9 cellular contexts compared by ENCODE assay signal in genomic region chr20:58131111-58131510, GRCh38.
A peak's percentile ranks its signal among the peaks of the same experiment; 100 is the strongest.
DNase-seq lines count a peak whose midpoint lies in the region; ATAC-seq and TF ChIP-seq lines count a peak whose summit lies in the region.
"Had no signal": no experiment of that assay in that cellular context is flagged by ENCODE, and none has a peak within 500 bp of the region (broad histone marks: within the 10 kb centered on the region; RNA-seq: fewer than 3 reads in every experiment).

No MANE protein-coding gene starts in this region.

- no peak for TF ChIP-seq POLR2A in sigmoid colon (IDR thresholded peaks at IDR 0.05)

- H3K4me1 ChIP-seq in SJCRH30 (peaks cover 41% of the 10 kb centered on the region), sigmoid colon (peaks cover 0 to 17% (median 8%) of the 10 kb centered on the region in 4 donors)

- no peaks in the 10 kb centered on the region for H3K27me3 ChIP-seq in SJCRH30
- peaks cover 0 to 19% (median 6%) of the 10 kb centered on the region in 3 donors for H3K27me3 ChIP-seq in sigmoid colon

- TF ChIP-seq EP300 in sigmoid colon (IDR thresholded peaks at IDR 0.05) = no peak

- H3K4me3 ChIP-seq in SJCRH30 (peak overlapping the region; percentile 45), sigmoid colon (no peak overlapping the region)

- 25 to 61% methylated on average over 7 of the region's 7 CpGs for WGBS in sigmoid colon, 2 donors

- DNase-seq in G401 (ENCODE audit: low spot score) (peak; percentile 11), SJCRH30 (peak; percentile 93 to 97), foreskin melanocyte (peak; percentile 85), sigmoid colon (peak; percentile 54), inferior parietal cortex (ENCODE audit: extremely low spot score) (no peak), NCI-H510A (lab: John Stamatoyannopoulos, UW) (no peak)
- DNase-seq in activated naive CD4-positive, alpha-beta T cell treated with Interleukin-2 at 50 U/mL for 16 hours = no peak
- DNase-seq: effector CD8-positive, alpha-beta T cell had no signal

- H3K9me3 ChIP-seq in SJCRH30 (replicated peaks) (peaks cover 4% of the 10 kb centered on the region), sigmoid colon (no peaks in the 10 kb centered on the region)

- H3K27ac ChIP-seq in SJCRH30 (peak overlapping the region; percentile 81), sigmoid colon (peak overlapping the region; percentile 32 to 58 (median 46))

- intact Hi-C loops in sigmoid colon (cut with DNase I) = no loop called here

- no peak for ATAC-seq in GM21619 (IDR thresholded peaks at IDR 0.05; ENCODE audit: unreplicated experiment)

- TF ChIP-seq CTCF in sigmoid colon (IDR thresholded peaks at IDR 0.05) = no peak

- in situ Hi-C loops in G401 (cut with HindIII; ENCODE audit: low sequenced_read_pairs) = no loop called here

- H3K36me3 ChIP-seq in SJCRH30 (no peaks in the 10 kb centered on the region), sigmoid colon (no peaks in the 10 kb centered on the region)

Comparison
In these comparisons a context has a peak if more than half of its experiments do, and no peak if none do; other contexts are left out.
1. DNase-seq: peak in G401 (single experiment), SJCRH30 (2 of 2), foreskin melanocyte (single experiment) and sigmoid colon (single experiment); none in inferior parietal cortex (single experiment), NCI-H510A (single experiment) and activated naive CD4-positive, alpha-beta T cell treated with Interleukin-2 at 50 U/mL for 16 hours (single experiment).